In genomic region chr17:57885148-57885915, GRCh38 we compare ENCODE assay signal across 21 cellular contexts.
"Had no signal": no experiment of that assay in that cellular context is flagged by ENCODE, and none has a peak within 500 bp of the region (broad histone marks: within the 10 kb centered on the region; RNA-seq: fewer than 3 reads in every experiment).

No MANE protein-coding gene starts in this region.

- H3K9me3 ChIP-seq: colonic mucosa, mucosa of descending colon, testis, tibial nerve, upper lobe of right lung had no signal

- H3K36me3 ChIP-seq: colonic mucosa had no signal

- H3K27ac ChIP-seq: colonic mucosa, heart left ventricle, testis, tibial nerve, upper lobe of right lung had no signal

- H3K27me3 ChIP-seq: colonic mucosa, heart left ventricle, testis, tibial nerve, upper lobe of right lung had no signal

- H3K4me1 ChIP-seq: colonic mucosa had no signal

- DNase-seq: colonic mucosa; dermis blood vessel endothelial cell; effector CD4-positive, alpha-beta T cell; endodermal cell; erythroblast; foreskin melanocyte; hippocampal formation; kidney glomerular epithelial cell; mammary epithelial cell; naive thymus-derived CD8-positive, alpha-beta T cell; stimulated activated CD4-positive, alpha-beta T cell treated with anti-CD3 and anti-CD28 coated beads, Interleukin-4, amount 100 ng/mL, for 1 hour; stimulated activated CD8-positive, alpha-beta memory T cell treated with anti-CD3 and anti-CD28 coated beads, Interleukin-4, amount 100 ng/mL, for 48 hours; stimulated activated naive CD8-positive, alpha-beta T cell treated with anti-CD3 and anti-CD28 coated beads, Interleukin-15, amount 100 ng/mL, for 72 hours; testis; upper lobe of right lung had no signal

- H3K4me3 ChIP-seq: colonic mucosa, heart left ventricle, mucosa of descending colon, tibial nerve, upper lobe of right lung had no signal

- FAIRE-seq: endothelial cell of umbilical vein had no signal

- ATAC-seq: heart left ventricle; mucosa of descending colon; naive thymus-derived CD8-positive, alpha-beta T cell; right cardiac atrium; stimulated activated effector memory CD8-positive, alpha-beta T cell treated with anti-CD3 and anti-CD28 coated beads, Interleukin-12 subunit alpha, Interleukin-12 subunit beta, amount 100 ng/mL, for 72 hours; stimulated activated naive CD8-positive, alpha-beta T cell treated with anti-CD3 and anti-CD28 coated beads, Interleukin-15, amount 100 ng/mL, for 72 hours; upper lobe of right lung had no signal
